11 cellular contexts compared by ENCODE assay signal in genomic region chr2:28327963-28328922, GRCh38.
A peak's percentile ranks its signal among the peaks of the same experiment; 100 is the strongest.
DNase-seq lines count a peak whose midpoint lies in the region; FAIRE-seq and TF ChIP-seq lines count a peak whose summit lies in the region.
"Had no signal": no experiment of that assay in that cellular context is flagged by ENCODE, and none has a peak within 500 bp of the region (broad histone marks: within the 10 kb centered on the region; RNA-seq: fewer than 3 reads in every experiment).

No MANE protein-coding gene starts in this region.

- H3K4me1 ChIP-seq in colonic mucosa, result no peaks in the 10 kb centered on the region

- no peak for TF ChIP-seq POLR2A in H54 (IDR thresholded peaks at IDR 0.05; ENCODE audit: low read depth, low read length)

- H3K27ac ChIP-seq in SK-N-MC (peak overlapping the region; percentile 74; the same call in 1 of the 2 replicates), colonic mucosa (no peak overlapping the region)
- H3K27ac ChIP-seq: neural progenitor cell, VCaP had no signal

- intact Hi-C loops in colonic mucosa (cut with DNase I), result no loop called here

- DNase-seq in GM04504 (ENCODE audit: low read depth) (peak; percentile 78), SK-N-MC (ENCODE audit: low read depth, low spot score) (no peak), fibroblast of villous mesenchyme (ENCODE audit: low read depth) (peak; percentile 75), stromal cell of bone marrow (ENCODE audit: low read depth) (peak; percentile 76), H54 (ENCODE audit: insufficient read length, low spot score) (no peak), colonic mucosa (no peak), NCI-H226 (no peak)
- DNase-seq: activated T-cell treated with anti-CD3 and anti-CD28 coated beads for 4 hours, NCI-H446 treated with DMSO at 0.1 percent for 48 hours had no signal

- TF ChIP-seq CTCF in fibroblast of villous mesenchyme (IDR thresholded peaks at IDR 0.05; ENCODE audit: insufficient read depth, low read depth, low read length) (no peak), colonic mucosa (IDR thresholded peaks at IDR 0.05) (no peak)

- no peak overlapping the region for H3K4me3 ChIP-seq in SK-N-MC
- no peak overlapping the region for H3K4me3 ChIP-seq in fibroblast of villous mesenchyme (ENCODE audit: low read depth, low read length)
- H3K4me3 ChIP-seq in colonic mucosa, result no peak overlapping the region
- H3K4me3 ChIP-seq: neural progenitor cell had no signal

- no peaks in the 10 kb centered on the region for H3K9me3 ChIP-seq in SK-N-MC (ENCODE audit: low read depth, low read length)
- H3K9me3 ChIP-seq in colonic mucosa, result no peaks in the 10 kb centered on the region

- FAIRE-seq in H54 (lab: Jason Lieb, UNC), result no peak

- H3K36me3 ChIP-seq in SK-N-MC (ENCODE audit: insufficient read depth, low read length), result no peaks in the 10 kb centered on the region
- no peaks in the 10 kb centered on the region for H3K36me3 ChIP-seq in colonic mucosa
- H3K36me3 ChIP-seq: neural progenitor cell had no signal

- H3K9ac ChIP-seq in SK-N-MC (ENCODE audit: insufficient read length), result no peak overlapping the region
- no peak overlapping the region for H3K9ac ChIP-seq in colonic mucosa (ENCODE audit: low read depth in 2 of 2, low read length in 2 of 2)
- H3K9ac ChIP-seq: neural progenitor cell had no signal

- no peaks in the 10 kb centered on the region for H3K27me3 ChIP-seq in colonic mucosa
- H3K27me3 ChIP-seq: neural progenitor cell had no signal

Comparison
In these comparisons a context has a peak if more than half of its experiments do, and no peak if none do; other contexts are left out.
1. DNase-seq: peak in GM04504 (single experiment), fibroblast of villous mesenchyme (single experiment) and stromal cell of bone marrow (single experiment); none in SK-N-MC (single experiment), H54 (single experiment), colonic mucosa (single experiment) and NCI-H226 (single experiment).